ENCODE assay signal across 8 cellular contexts in genomic region chr6:20533746-20534294, GRCh38. TPM values are rescaled to one million over a fixed set of nuclear protein-coding genes. Genes with fewer than 3 reads are reported as not detected.
DNase-seq lines count a peak whose midpoint lies in the region; ATAC-seq and TF ChIP-seq lines count a peak whose summit lies in the region.

No MANE protein-coding gene starts in this region.

- H3K4me1 ChIP-seq in mammary epithelial cell (ENCODE audit: insufficient read depth, low read length), result peaks cover 10% of the 10 kb centered on the region

- no peaks in the 10 kb centered on the region for H3F3A ChIP-seq in neural cell (ENCODE audit: insufficient read depth, low read length, poor library complexity, severe bottlenecking)

- peak overlapping the region; percentile 62 for H3K4me2 ChIP-seq in mammary epithelial cell (ENCODE audit: insufficient read depth, low read depth, low read length)
- H3K4me2 ChIP-seq in neural cell (ENCODE audit: low read length), result no peak overlapping the region

- DNase-seq in HL-60 (ENCODE audit: low read depth in 1 of 2, low spot score in 1 of 2) (no peak), mammary epithelial cell (no peak), NCI-H510A treated with DMSO at 0.1 percent for 48 hours (lab: John Stamatoyannopoulos, UW) (no peak), medulla oblongata (ENCODE audit: extremely low spot score) (no peak), A172 (ENCODE audit: low spot score) (no peak), UCSD-AML1 (lab: John Stamatoyannopoulos, UW; ENCODE audit: unreplicated experiment) (no peak)

- H3K79me2 ChIP-seq in mammary epithelial cell (ENCODE audit: insufficient read depth, low read length), result peaks cover 40% of the 10 kb centered on the region
- peaks cover 31% of the 10 kb centered on the region for H3K79me2 ChIP-seq in neural cell (replicated peaks; ENCODE audit: insufficient read depth, low read length)

- in situ Hi-C loops in mammary epithelial cell (cut with MboI; ENCODE audit: low sequenced_read_pairs in 2 of 2), result loop anchor here in 1 of 2 donors (10.0 to 25.0 kb wide), 2 partner anchors 122 to 439 kb away; partner anchors contain the start of gene E2F3

- H3K27ac ChIP-seq in HL-60 (replicated peaks) (peak overlapping the region; percentile 79), mammary epithelial cell (ENCODE audit: insufficient read depth, low read depth, low read length) (peak overlapping the region; percentile 88), neural cell (ENCODE audit: low read length) (no peak overlapping the region)

- no peaks in the 10 kb centered on the region for H3K27me3 ChIP-seq in HL-60 (ENCODE audit: insufficient read depth, poor library complexity, severe bottlenecking)
- no peaks in the 10 kb centered on the region for H3K27me3 ChIP-seq in mammary epithelial cell (ENCODE audit: insufficient read depth, low read length)
- no peaks in the 10 kb centered on the region for H3K27me3 ChIP-seq in neural cell (ENCODE audit: insufficient read depth, low read depth, low read length)

- no peaks in the 10 kb centered on the region for H3K9me2 ChIP-seq in neural cell (ENCODE audit: insufficient read depth, low read length)

- intact Hi-C loops in mammary epithelial cell (cut with micrococcal nuclease), result loop anchor here (10.0 kb wide), 1 partner anchor 319 kb away; the partner anchor contains the start of gene MBOAT1

- CTCF ChIA-PET in mammary epithelial cell (lab: Charles Lee; ENCODE audit: low non-redundant PET), result interaction anchor here (0.6 kb wide), 1 partner anchor 238 kb away, joined by 9 read pairs; no protein-coding TSS in a partner anchor

- H3K36me3 ChIP-seq in mammary epithelial cell (ENCODE audit: insufficient read depth, low read length), result no peaks in the 10 kb centered on the region
- H3K36me3 ChIP-seq in neural cell (ENCODE audit: insufficient read depth, low read length), result no peaks in the 10 kb centered on the region

- peak; percentile 5 for ATAC-seq in GM18907 (IDR thresholded peaks at IDR 0.05; ENCODE audit: unreplicated experiment)

- no peaks in the 10 kb centered on the region for H4K20me1 ChIP-seq in mammary epithelial cell (ENCODE audit: insufficient read depth, low read length)
- H4K20me1 ChIP-seq in neural cell (ENCODE audit: insufficient read depth), result no peaks in the 10 kb centered on the region

- H3K4me3 ChIP-seq in HL-60 (replicated peaks; ENCODE audit: insufficient read depth, low read length) (peak overlapping the region; percentile 76), mammary epithelial cell (replicated peaks in 1 of 3; ENCODE audit: insufficient read depth in 1 of 3, low read depth in 2 of 3, low read length in 3 of 3) (peak overlapping the region; percentile 57 to 94 (median 67)), neural cell (ENCODE audit: low read length) (peak overlapping the region; percentile 79)

- TF ChIP-seq EP300 in neural cell (conservative IDR thresholded peaks at IDR 0.05; ENCODE audit: poor library complexity, severe bottlenecking), result no peak

- H3K9ac ChIP-seq in mammary epithelial cell (ENCODE audit: insufficient read depth, low read length) (peak overlapping the region; percentile 94), neural cell (ENCODE audit: low read length) (no peak overlapping the region)

- H3K9me3 ChIP-seq in mammary epithelial cell (replicated peaks; ENCODE audit: insufficient read depth, low read length), result no peaks in the 10 kb centered on the region
- H3K9me3 ChIP-seq in neural cell (ENCODE audit: low read length), result no peaks in the 10 kb centered on the region

- BruUV-seq in mammary epithelial cell (replicated peaks; lab: Mats Ljungman, UMichigan), result TSS peak; percentile 94

- no peak for TF ChIP-seq CTCF in HL-60 (IDR thresholded peaks at IDR 0.05; ENCODE audit: insufficient read depth, low read length)
- TF ChIP-seq CTCF in mammary epithelial cell (conservative IDR thresholded peaks at IDR 0.05 in 1 of 2, IDR thresholded peaks at IDR 0.05 in 1 of 2; ENCODE audit: extremely low read depth in 1 of 2, insufficient read depth in 1 of 2, low read depth in 1 of 2, low read length in 2 of 2), result no peak
- no peak for TF ChIP-seq CTCF in neural cell (IDR thresholded peaks at IDR 0.05; ENCODE audit: poor library complexity, severe bottlenecking)

- dilution Hi-C loops in mammary epithelial cell (cut with HindIII; ENCODE audit: low sequenced_read_pairs), result no loop called here

- TF ChIP-seq RAD21 in neural cell (conservative IDR thresholded peaks at IDR 0.05), result no peak

- H2AFZ ChIP-seq in mammary epithelial cell (ENCODE audit: low read depth, low read length) (peak overlapping the region; percentile 83), neural cell (ENCODE audit: low read depth, low read length) (no peak overlapping the region)

- 45% methylated on average over 6 of the region's 6 CpGs for WGBS in mammary epithelial cell (ENCODE audit: low coverage, missing lambda C conversion rate)

TF ChIP-seq in neural cell, 6 proteins besides CTCF, POLR2A, EP300 and RAD21:
- TF ChIP-seq SMC3 (conservative IDR thresholded peaks at IDR 0.05; ENCODE audit: poor library complexity) (no peak), MXI1 (conservative IDR thresholded peaks at IDR 0.05; ENCODE audit: poor library complexity, severe bottlenecking) (no peak), TAF1 (IDR thresholded peaks at IDR 0.05; ENCODE audit: low read depth) (no peak), POLR2AphosphoS5 (IDR thresholded peaks at IDR 0.05) (no peak), REST (IDR thresholded peaks at IDR 0.05; ENCODE audit: borderline replicate concordance) (no peak), EZH2 (IDR thresholded peaks at IDR 0.05; ENCODE audit: borderline replicate concordance, insufficient read depth, low read length, poor library complexity, severe bottlenecking) (no peak)

RNA-seq across cellular contexts. Expression of gene CDKAL1, which starts 0.4 kb away (rescaled TPM):
- total RNA-seq in mammary epithelial cell, result 10 to 100 TPM; 12.0 to 15.2 TPM
- polyA plus RNA-seq in mammary epithelial cell (4.1 TPM), neural cell (10.7 and 11.2 TPM in 2 replicates)
- polyA minus RNA-seq in mammary epithelial cell (12.1 TPM), neural cell (30.9 and 34.4 TPM in 2 replicates)
- total RNA-seq in A172 (2014; rRNA removed; shearing (Covaris generic)), result 15.4 and 23.4 TPM in 2 replicates
